Comparison of ENCODE assay signal across 1 cellular context in the genomic region with DNA sequence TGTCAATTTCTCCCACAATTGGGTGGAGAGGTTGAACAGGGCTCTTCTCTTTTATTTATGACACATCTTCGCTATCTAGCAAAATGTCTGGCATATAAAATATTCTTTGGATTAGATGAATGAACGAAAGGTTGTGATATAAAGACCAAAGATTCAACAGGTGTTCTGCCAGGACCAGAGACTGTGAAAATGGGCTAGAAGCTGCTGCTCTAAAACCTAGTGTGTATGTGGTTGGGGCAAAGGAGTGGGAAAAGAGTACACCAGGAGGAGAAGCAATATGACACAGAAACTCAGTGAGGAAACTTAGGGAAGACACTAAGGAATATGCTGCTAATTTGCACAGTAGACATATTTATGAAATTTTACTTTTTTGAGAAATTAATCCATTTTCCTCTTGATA.
TF ChIP-seq lines count a peak whose summit lies in the region.

No MANE protein-coding gene starts in this region.

TF ChIP-seq in HEK293, 187 proteins besides CTCF, POLR2A, EP300 and RAD21 (continued from another document):
- TF ChIP-seq, protein P1, sequence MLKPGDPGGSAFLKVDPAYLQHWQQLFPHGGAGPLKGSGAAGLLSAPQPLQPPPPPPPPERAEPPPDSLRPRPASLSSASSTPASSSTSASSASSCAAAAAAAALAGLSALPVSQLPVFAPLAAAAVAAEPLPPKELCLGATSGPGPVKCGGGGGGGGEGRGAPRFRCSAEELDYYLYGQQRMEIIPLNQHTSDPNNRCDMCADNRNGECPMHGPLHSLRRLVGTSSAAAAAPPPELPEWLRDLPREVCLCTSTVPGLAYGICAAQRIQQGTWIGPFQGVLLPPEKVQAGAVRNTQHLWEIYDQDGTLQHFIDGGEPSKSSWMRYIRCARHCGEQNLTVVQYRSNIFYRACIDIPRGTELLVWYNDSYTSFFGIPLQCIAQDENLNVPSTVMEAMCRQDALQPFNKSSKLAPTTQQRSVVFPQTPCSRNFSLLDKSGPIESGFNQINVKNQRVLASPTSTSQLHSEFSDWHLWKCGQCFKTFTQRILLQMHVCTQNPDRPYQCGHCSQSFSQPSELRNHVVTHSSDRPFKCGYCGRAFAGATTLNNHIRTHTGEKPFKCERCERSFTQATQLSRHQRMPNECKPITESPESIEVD (tag by site-specific recombination; IDR thresholded peaks at IDR 0.05) = no peak
- no peak for TF ChIP-seq ZNF530 (tag by site-specific recombination; IDR thresholded peaks at IDR 0.05; ENCODE audit: low read depth)
- no peak for TF ChIP-seq ZBTB21 (tag by site-specific recombination; IDR thresholded peaks at IDR 0.05)
- TF ChIP-seq ZNF747 (tag by site-specific recombination; IDR thresholded peaks at IDR 0.05) = no peak
